10 cellular contexts compared by ENCODE assay signal in genomic region chr3:45547764-45548683, GRCh38. TPM values are rescaled to one million over a fixed set of nuclear protein-coding genes. Genes with fewer than 3 reads are reported as not detected.
DNase-seq lines count a peak whose midpoint lies in the region; ATAC-seq and TF ChIP-seq lines count a peak whose summit lies in the region.
"Had no signal": no experiment of that assay in that cellular context is flagged by ENCODE, and none has a peak within 500 bp of the region (broad histone marks: within the 10 kb centered on the region; RNA-seq: fewer than 3 reads in every experiment).

No MANE protein-coding gene starts in this region.

- peak; percentile 5 for DNase-seq in A673 (ENCODE audit: low spot score)
- DNase-seq in cerebellar nuclear complex (lab: John Stamatoyannopoulos, UW), result peak; percentile 14 to 68
- no peak for DNase-seq in memory B cell (ENCODE audit: low spot score in 2 of 2)
- no peak for DNase-seq in HPDE6-E6E7 (ENCODE audit: extremely low spot score)
- no peak for DNase-seq in activated T-helper 2 cell treated with anti-CD3 and anti-CD28 coated beads, Interferon-gamma antibody, Interleukin-2, Interleukin-4, amounts not matched to agents 10 μg/mL and 5 μg/mL and 100 μg/mL, durations not matched to agents 14 hours and 24 hours and 36 hours (ENCODE audit: low spot score)
- DNase-seq: activated CD8-positive, alpha-beta T cell treated with anti-CD3 and anti-CD28 coated beads, Interleukin-2, amount 10 ng/mL, durations not matched to agents 7 days and 5 days; naive B cell had no signal

- no peak for TF ChIP-seq CTCF in A673 (conservative IDR thresholded peaks at IDR 0.05; ENCODE audit: low read depth, low read length)

- no peaks in the 10 kb centered on the region for H3K36me3 ChIP-seq in A673 (ENCODE audit: insufficient read depth, low read length, poor library complexity, severe bottlenecking)

- intact Hi-C loops in A673 (cut with micrococcal nuclease; ENCODE audit: unreplicated experiment), result no loop called here
- intact Hi-C loops in activated T-helper 2 cell treated with anti-CD3 and anti-CD28 coated beads, Interferon-gamma antibody, Interleukin-2, Interleukin-4, amounts not matched to agents 10 μg/mL and 5 μg/mL and 100 μg/mL, durations not matched to agents 14 hours and 24 hours and 36 hours (cut with micrococcal nuclease), result no loop called here

- POLR2A ChIA-PET in A673 (lab: Charles Lee; ENCODE audit: low non-redundant PET), result no interaction called here

- BruUV-seq in A673 (replicated peaks; lab: Mats Ljungman, UMichigan), result no TSS peak

- H3K4me1 ChIP-seq in A673 (ENCODE audit: insufficient read depth, low read length, poor library complexity, severe bottlenecking), result no peaks in the 10 kb centered on the region

- peaks cover 11% of the 10 kb centered on the region for H3K4me1 Mint-ChIP-seq in memory B cell
- peaks cover 20% of the 10 kb centered on the region for H3K4me1 Mint-ChIP-seq in activated T-helper 2 cell treated with anti-CD3 and anti-CD28 coated beads, Interferon-gamma antibody, Interleukin-2, Interleukin-4, amounts not matched to agents 10 μg/mL and 5 μg/mL and 100 μg/mL, durations not matched to agents 14 hours and 24 hours and 36 hours (ENCODE audit: low read depth)

- no peaks in the 10 kb centered on the region for H3K27me3 Mint-ChIP-seq in memory B cell
- H3K27me3 Mint-ChIP-seq in activated T-helper 2 cell treated with anti-CD3 and anti-CD28 coated beads, Interferon-gamma antibody, Interleukin-2, Interleukin-4, amounts not matched to agents 10 μg/mL and 5 μg/mL and 100 μg/mL, durations not matched to agents 14 hours and 24 hours and 36 hours (ENCODE audit: low read depth), result no peaks in the 10 kb centered on the region
- H3K27me3 Mint-ChIP-seq: naive B cell had no signal

- H3K4me3 Mint-ChIP-seq in memory B cell, result no peak overlapping the region
- no peak overlapping the region for H3K4me3 Mint-ChIP-seq in activated T-helper 2 cell treated with anti-CD3 and anti-CD28 coated beads, Interferon-gamma antibody, Interleukin-2, Interleukin-4, amounts not matched to agents 10 μg/mL and 5 μg/mL and 100 μg/mL, durations not matched to agents 14 hours and 24 hours and 36 hours (ENCODE audit: low read depth)
- H3K4me3 Mint-ChIP-seq: activated CD8-positive, alpha-beta T cell treated with anti-CD3 and anti-CD28 coated beads, Interleukin-2, amount 10 ng/mL, durations not matched to agents 7 days and 5 days had no signal

- H3K27me3 ChIP-seq in A673 (replicated peaks; ENCODE audit: insufficient read depth, low read depth, low read length, poor library complexity), result no peaks in the 10 kb centered on the region

- peak; percentile 43 for ATAC-seq in HG03108 (IDR thresholded peaks at IDR 0.05; ENCODE audit: unreplicated experiment)
- no peak for ATAC-seq in memory B cell (ENCODE audit: low read depth)
- no peak for ATAC-seq in HG03039 (IDR thresholded peaks at IDR 0.05; ENCODE audit: unreplicated experiment)
- ATAC-seq in HG03354 (IDR thresholded peaks at IDR 0.05; ENCODE audit: poor library complexity, severe bottlenecking, unreplicated experiment), result no peak
- ATAC-seq: activated CD8-positive, alpha-beta T cell treated with anti-CD3 and anti-CD28 coated beads, Interleukin-2, amount 10 ng/mL, durations not matched to agents 7 days and 5 days had no signal

- H3K27ac Mint-ChIP-seq in memory B cell, result peak overlapping the region; percentile 62
- H3K27ac Mint-ChIP-seq in activated T-helper 2 cell treated with anti-CD3 and anti-CD28 coated beads, Interferon-gamma antibody, Interleukin-2, Interleukin-4, amounts not matched to agents 10 μg/mL and 5 μg/mL and 100 μg/mL, durations not matched to agents 14 hours and 24 hours and 36 hours, result no peak overlapping the region
- H3K27ac Mint-ChIP-seq: activated CD8-positive, alpha-beta T cell treated with anti-CD3 and anti-CD28 coated beads, Interleukin-2, amount 10 ng/mL, durations not matched to agents 7 days and 5 days had no signal

- no peak overlapping the region for H3K4me3 ChIP-seq in A673 (ENCODE audit: low read depth, low read length, poor library complexity, severe bottlenecking)

- CTCF ChIA-PET in A673 (lab: Charles Lee), result no interaction called here

- H3K27ac ChIP-seq in A673 (ENCODE audit: low read depth, low read length, poor library complexity, severe bottlenecking), result no peak overlapping the region

- no peaks in the 10 kb centered on the region for H3K9me3 Mint-ChIP-seq in memory B cell
- no peaks in the 10 kb centered on the region for H3K9me3 Mint-ChIP-seq in activated T-helper 2 cell treated with anti-CD3 and anti-CD28 coated beads, Interferon-gamma antibody, Interleukin-2, Interleukin-4, amounts not matched to agents 10 μg/mL and 5 μg/mL and 100 μg/mL, durations not matched to agents 14 hours and 24 hours and 36 hours
- H3K9me3 Mint-ChIP-seq: naive B cell had no signal

- H3K36me3 Mint-ChIP-seq in memory B cell, result peaks cover 4% of the 10 kb centered on the region
- H3K36me3 Mint-ChIP-seq in activated T-helper 2 cell treated with anti-CD3 and anti-CD28 coated beads, Interferon-gamma antibody, Interleukin-2, Interleukin-4, amounts not matched to agents 10 μg/mL and 5 μg/mL and 100 μg/mL, durations not matched to agents 14 hours and 24 hours and 36 hours (ENCODE audit: low read depth), result no peaks in the 10 kb centered on the region

- no peaks in the 10 kb centered on the region for H3K9me3 ChIP-seq in A673 (ENCODE audit: low read depth, low read length, poor library complexity, severe bottlenecking)

RNA-seq across cellular contexts. Expression of gene LIMD1, which starts 46.5 kb away (rescaled TPM):
- 18.5 and 20.7 TPM in 2 replicates for total RNA-seq in A673 (2021)
- total RNA-seq in activated T-helper 2 cell treated with anti-CD3 and anti-CD28 coated beads, Interferon-gamma antibody, Interleukin-2, Interleukin-4, amounts not matched to agents 10 μg/mL and 5 μg/mL and 100 μg/mL, durations not matched to agents 14 hours and 24 hours and 36 hours, result 42.3 and 43.2 TPM in 2 replicates

Comparison
In these comparisons a context has a peak if more than half of its experiments do, and no peak if none do; other contexts are left out.
1. DNase-seq: peak in A673 (single experiment) and cerebellar nuclear complex (2 of 2); none in memory B cell (0 of 2), HPDE6-E6E7 (single experiment) and activated T-helper 2 cell treated with anti-CD3 and anti-CD28 coated beads, Interferon-gamma antibody, Interleukin-2, Interleukin-4, amounts not matched to agents 10 μg/mL and 5 μg/mL and 100 μg/mL, durations not matched to agents 14 hours and 24 hours and 36 hours (single experiment).